1 cellular context compared by ENCODE assay signal in genomic region chr2:74424139-74424992, GRCh38.
TF ChIP-seq lines count a peak whose summit lies in the region.

No MANE protein-coding gene starts in this region.

TF ChIP-seq in HepG2, 621 proteins besides CTCF, POLR2A, EP300 and RAD21 (continued from another document and continues in another):
- TF ChIP-seq NONO (IDR thresholded peaks at IDR 0.05) (no peak), NONO (CRISPR knock-in tag; conservative IDR thresholded peaks at IDR 0.05) (no peak), TCF7L2 (IDR thresholded peaks at IDR 0.05; ENCODE audit: low read depth, low read length) (no peak), ZNF34 (CRISPR knock-in tag; IDR thresholded peaks at IDR 0.05; ENCODE audit: borderline replicate concordance) (no peak), CENPBD1 (CRISPR knock-in tag; IDR thresholded peaks at IDR 0.05; ENCODE audit: borderline replicate concordance, low read depth) (no peak), ZNF136 (CRISPR knock-in tag; IDR thresholded peaks at IDR 0.05; ENCODE audit: low read depth) (no peak), ZNF792 (CRISPR knock-in tag; IDR thresholded peaks at IDR 0.05) (peak; percentile 51; the same call in 1 of the 2 replicates), ZNF235 (CRISPR knock-in tag; IDR thresholded peaks at IDR 0.05; ENCODE audit: borderline replicate concordance) (no peak), FIP1L1 (IDR thresholded peaks at IDR 0.05; ENCODE audit: borderline replicate concordance, insufficient read depth, low read depth, low read length) (no peak), ZSCAN20 (CRISPR knock-in tag; IDR thresholded peaks at IDR 0.05; ENCODE audit: borderline replicate concordance) (no peak), SP4 (CRISPR knock-in tag; IDR thresholded peaks at IDR 0.05) (peak; percentile 43; the same call in 1 of the 2 replicates), RCOR2 (CRISPR knock-in tag; IDR thresholded peaks at IDR 0.05) (no peak), TEAD3 (CRISPR knock-in tag; optimal IDR thresholded peaks at IDR 0.05; ENCODE audit: borderline replicate concordance) (peak; percentile 22), ATF7-NPFF (CRISPR knock-in tag; IDR thresholded peaks at IDR 0.05; ENCODE audit: low read depth) (no peak), HMG20A (CRISPR knock-in tag; IDR thresholded peaks at IDR 0.05; ENCODE audit: borderline replicate concordance) (no peak), ZNF101 (CRISPR knock-in tag; IDR thresholded peaks at IDR 0.05; ENCODE audit: borderline replicate concordance, low read depth) (no peak), TGIF2 (CRISPR knock-in tag; IDR thresholded peaks at IDR 0.05) (no peak), ZUFSP (CRISPR knock-in tag; IDR thresholded peaks at IDR 0.05; ENCODE audit: borderline replicate concordance) (no peak), KLF16 (CRISPR knock-in tag; IDR thresholded peaks at IDR 0.05) (no peak), E2F2 (CRISPR knock-in tag; IDR thresholded peaks at IDR 0.05; ENCODE audit: borderline replicate concordance) (no peak), ZNF17 (CRISPR knock-in tag; IDR thresholded peaks at IDR 0.05) (no peak), CHD2 (IDR thresholded peaks at IDR 0.05; ENCODE audit: low read depth, low read length) (no peak), SIX4 (CRISPR knock-in tag; IDR thresholded peaks at IDR 0.05) (no peak), ISL2 (CRISPR knock-in tag; IDR thresholded peaks at IDR 0.05) (no peak), LCORL (IDR thresholded peaks at IDR 0.05) (no peak), LCORL (CRISPR knock-in tag; IDR thresholded peaks at IDR 0.05) (peak; percentile 47), THAP11 (CRISPR knock-in tag; IDR thresholded peaks at IDR 0.05) (no peak), POLR2G (IDR thresholded peaks at IDR 0.05; ENCODE audit: low read depth, low read length) (peak; percentile 80), MXD1 (CRISPR knock-in tag; IDR thresholded peaks at IDR 0.05) (no peak), ZNF891 (CRISPR knock-in tag; IDR thresholded peaks at IDR 0.05) (no peak; the same call in 1 of the 2 replicates), ZMYM2 (CRISPR knock-in tag; IDR thresholded peaks at IDR 0.05) (no peak), ARID4A (CRISPR knock-in tag; IDR thresholded peaks at IDR 0.05; ENCODE audit: borderline replicate concordance) (peak; percentile 49), ZNF572 (CRISPR knock-in tag; IDR thresholded peaks at IDR 0.05) (peak; percentile 95), ZNF646 (CRISPR knock-in tag; IDR thresholded peaks at IDR 0.05) (peak; percentile 46; the same call in 1 of the 2 replicates), PCBP1 (IDR thresholded peaks at IDR 0.05; ENCODE audit: borderline replicate concordance, low read depth, low read length) (no peak), ZEB1 (IDR thresholded peaks at IDR 0.05; ENCODE audit: insufficient replicate concordance, low read depth) (no peak), TOPORS (CRISPR knock-in tag; IDR thresholded peaks at IDR 0.05) (0 out of 2 replicates have a peak, but pooled peaks have one; percentile 33), NR2F6 (IDR thresholded peaks at IDR 0.05) (peak; percentile 36; the same call in 1 of the 2 replicates), NR2F6 (CRISPR knock-in tag; IDR thresholded peaks at IDR 0.05) (0 out of 2 replicates have a peak, but pooled peaks have one; percentile 8), GATA4 (IDR thresholded peaks at IDR 0.05; ENCODE audit: borderline replicate concordance, low read depth) (no peak), DPF2 (CRISPR knock-in tag; IDR thresholded peaks at IDR 0.05; ENCODE audit: borderline replicate concordance, low read depth) (no peak), DMAP1 (CRISPR knock-in tag; IDR thresholded peaks at IDR 0.05) (no peak), FOXP1 (IDR thresholded peaks at IDR 0.05) (no peak), FOXP1 (CRISPR knock-in tag; IDR thresholded peaks at IDR 0.05) (no peak), SP140L (CRISPR knock-in tag; IDR thresholded peaks at IDR 0.05; ENCODE audit: borderline replicate concordance) (no peak), SMAD3 (CRISPR knock-in tag; IDR thresholded peaks at IDR 0.05) (no peak), FOXC1 (CRISPR knock-in tag; IDR thresholded peaks at IDR 0.05; ENCODE audit: borderline replicate concordance) (no peak), AHDC1 (CRISPR knock-in tag; IDR thresholded peaks at IDR 0.05; ENCODE audit: borderline replicate concordance) (no peak), ZBTB1 (CRISPR knock-in tag; IDR thresholded peaks at IDR 0.05; ENCODE audit: borderline replicate concordance) (no peak), ZFP82 (CRISPR knock-in tag; IDR thresholded peaks at IDR 0.05; ENCODE audit: borderline replicate concordance) (no peak), ZNF33A (CRISPR knock-in tag; IDR thresholded peaks at IDR 0.05; ENCODE audit: borderline replicate concordance) (no peak)
